ENCODE assay signal across 9 cellular contexts in genomic region chr2:25375989-25376545, GRCh38. TPM values are rescaled to one million over a fixed set of nuclear protein-coding genes. Genes with fewer than 3 reads are reported as not detected.
DNase-seq lines count a peak whose midpoint lies in the region; ATAC-seq lines count a peak whose summit lies in the region.
"Had no signal": no experiment of that assay in that cellular context is flagged by ENCODE, and none has a peak within 500 bp of the region (broad histone marks: within the 10 kb centered on the region; RNA-seq: fewer than 3 reads in every experiment).

No MANE protein-coding gene starts in this region.

- H3K27me3 ChIP-seq in CD4-positive, alpha-beta memory T cell (ENCODE audit: insufficient read depth, low read length), result no peaks in the 10 kb centered on the region
- H3K27me3 ChIP-seq in neuronal stem cell (ENCODE audit: control insufficient read depth in 3 of 3, insufficient read depth in 3 of 3, low read depth in 1 of 3, low read length in 3 of 3), result peaks cover 0 to 2% (median 0%) of the 10 kb centered on the region in 3 experiments

- no peak overlapping the region for H4K91ac ChIP-seq in neuronal stem cell (ENCODE audit: low read depth, low read length, poor library complexity)

- H3K23ac ChIP-seq in neuronal stem cell (ENCODE audit: low read depth, low read length, poor library complexity), result no peak overlapping the region

- CTCF ChIA-PET in CD4-positive, alpha-beta memory T cell (lab: Charles Lee; ENCODE audit: partially characterized antibody), result interaction anchor here (0.6 to 8.7 kb wide), 27 partner anchors 10 to 213 kb away, joined by 3 to 161 read pairs (median 4); partner anchors contain the start of gene DNMT3A

- POLR2A ChIA-PET in CD4-positive, alpha-beta memory T cell (lab: Charles Lee; ENCODE audit: partially characterized antibody), result interaction anchor here (1.1 to 4.4 kb wide), 7 partner anchors 10 to 63 kb away, joined by 3 to 54 read pairs (median 4); partner anchors contain the start of gene DNMT3A

- no peak overlapping the region for H2BK5ac ChIP-seq in neuronal stem cell (ENCODE audit: low read length)

- H3K4me1 Mint-ChIP-seq in CD4-positive, alpha-beta memory T cell, result peaks cover 19 to 36% (median 22%) of the 10 kb centered on the region in 4 donors
- H3K4me1 Mint-ChIP-seq in IgD-negative memory B cell, result peaks cover 16 to 27% (median 20%) of the 10 kb centered on the region in 3 donors

- H3K18ac ChIP-seq in neuronal stem cell (ENCODE audit: low read length), result peak overlapping the region; percentile 50

- no peak overlapping the region for H3K4ac ChIP-seq in neuronal stem cell (ENCODE audit: low read length)

- peak overlapping the region; percentile 47 for H2BK12ac ChIP-seq in neuronal stem cell (ENCODE audit: low read length)

- H2BK15ac ChIP-seq in neuronal stem cell (ENCODE audit: low read length), result peak overlapping the region; percentile 90

- no peak overlapping the region for H2BK120ac ChIP-seq in neuronal stem cell (ENCODE audit: low read depth, low read length)

- H3K27me3 Mint-ChIP-seq in CD4-positive, alpha-beta memory T cell, result no peaks in the 10 kb centered on the region
- no peaks in the 10 kb centered on the region for H3K27me3 Mint-ChIP-seq in IgD-negative memory B cell

- no peak overlapping the region for H4K8ac ChIP-seq in neuronal stem cell (ENCODE audit: low read depth, low read length)

- H3K4me3 Mint-ChIP-seq in CD4-positive, alpha-beta memory T cell, result peak overlapping the region in 5 of 8 donors; percentile 43 to 73 (median 54)
- H3K4me3 Mint-ChIP-seq in IgD-negative memory B cell, result peak overlapping the region in 1 of 4 donors; percentile 82

- no peak overlapping the region for H3K4me2 ChIP-seq in neuronal stem cell (ENCODE audit: insufficient read depth, low read length, poor library complexity, severe bottlenecking)

- H3K9me3 ChIP-seq in CD4-positive, alpha-beta memory T cell (ENCODE audit: control insufficient read depth in 1 of 2, low read length in 2 of 2), result no peaks in the 10 kb centered on the region
- peaks cover 0 to 16% of the 10 kb centered on the region in 2 donors for H3K9me3 ChIP-seq in neuronal stem cell (replicated peaks in 1 of 2; ENCODE audit: control insufficient read depth in 2 of 2, insufficient read depth in 1 of 2, low read depth in 1 of 2, low read length in 2 of 2)

- H3K4me1 ChIP-seq in CD4-positive, alpha-beta memory T cell (ENCODE audit: insufficient read depth, low read length), result peaks cover 38% of the 10 kb centered on the region
- peaks cover 25 to 36% of the 10 kb centered on the region in 2 donors for H3K4me1 ChIP-seq in neuronal stem cell (ENCODE audit: control insufficient read depth in 2 of 2, insufficient read depth in 1 of 2, low read depth in 1 of 2, low read length in 2 of 2)

- peaks cover 0 to 6% of the 10 kb centered on the region in 2 donors for H3K36me3 Mint-ChIP-seq in CD4-positive, alpha-beta memory T cell
- H3K36me3 Mint-ChIP-seq in IgD-negative memory B cell, result peaks cover 2% of the 10 kb centered on the region

- intact Hi-C loops in CD4-positive, alpha-beta memory T cell (cut with micrococcal nuclease), result loop anchor here (1.0 to 5.0 kb wide), 5 partner anchors 14 to 124 kb away; no protein-coding TSS in a partner anchor

- no peak for DNase-seq in CD4-positive, alpha-beta memory T cell
- DNase-seq in neuronal stem cell (ENCODE audit: low spot score), result no peak
- no peak for DNase-seq in NCI-H226
- DNase-seq in OCI-M2 (lab: John Stamatoyannopoulos, UW; ENCODE audit: unreplicated experiment), result no peak

- no peak overlapping the region for H3K4me3 ChIP-seq in CD4-positive, alpha-beta memory T cell (ENCODE audit: low read length in 2 of 2)
- H3K4me3 ChIP-seq in neuronal stem cell (ENCODE audit: low read length in 2 of 2), result no peak overlapping the region

- no peaks in the 10 kb centered on the region for H3K79me1 ChIP-seq in neuronal stem cell (ENCODE audit: low read depth, low read length)

- no peak overlapping the region for H3K27ac ChIP-seq in CD4-positive, alpha-beta memory T cell (ENCODE audit: low read depth, low read length)
- H3K27ac ChIP-seq in cingulate gyrus (ENCODE audit: low read depth, low read length), result peak overlapping the region; percentile 33
- H3K27ac ChIP-seq in neuronal stem cell (replicated peaks; ENCODE audit: low read length), result no peak overlapping the region

- H3K27ac Mint-ChIP-seq in CD4-positive, alpha-beta memory T cell, result peak overlapping the region in 3 of 7 donors; percentile 53 to 92 (median 81)
- H3K27ac Mint-ChIP-seq in IgD-negative memory B cell, result peak overlapping the region; percentile 60 to 92 (median 87)
- H3K27ac Mint-ChIP-seq: progenitor cell of endocrine pancreas had no signal

- no peak overlapping the region for H3K14ac ChIP-seq in neuronal stem cell (ENCODE audit: low read length)

- peak overlapping the region; percentile 92 for H2AFZ ChIP-seq in neuronal stem cell (ENCODE audit: low read length)

- peak overlapping the region; percentile 44 for H2AK5ac ChIP-seq in neuronal stem cell (ENCODE audit: low read depth, low read length)

- ATAC-seq in esophagus mucosa (no peak), HG02763 (IDR thresholded peaks at IDR 0.05; ENCODE audit: unreplicated experiment) (no peak)

- peaks cover 0 to 2% (median 0%) of the 10 kb centered on the region in 8 donors for H3K9me3 Mint-ChIP-seq in CD4-positive, alpha-beta memory T cell
- H3K9me3 Mint-ChIP-seq in IgD-negative memory B cell, result no peaks in the 10 kb centered on the region

- H3K9ac ChIP-seq in neuronal stem cell (ENCODE audit: low read depth, low read length, poor library complexity), result no peak overlapping the region

- H3K36me3 ChIP-seq in CD4-positive, alpha-beta memory T cell (ENCODE audit: insufficient read depth, low read length), result no peaks in the 10 kb centered on the region
- peaks cover 0 to 3% of the 10 kb centered on the region in 2 donors for H3K36me3 ChIP-seq in neuronal stem cell (replicated peaks in 1 of 2; ENCODE audit: control insufficient read depth in 2 of 2, insufficient read depth in 2 of 2, low read length in 2 of 2)

- WGBS in neuronal stem cell (ENCODE audit: extremely low coverage in 2 of 2, insufficient read length in 2 of 2, insufficient replicate concordance in 1 of 2), 2 donors, result no CpG with 5 or more reads among the region's 16 CpGs

RNA-seq across cellular contexts. Expression of gene DNMT3A, which starts 34.3 kb away (rescaled TPM):
- 10 to 100 TPM; 62.2 to 71.6 TPM for total RNA-seq in CD4-positive, alpha-beta memory T cell
- 10 to 100 TPM in 1 of 2 donors, 1 to 10 TPM in 1; 7.5 to 14.6 TPM for polyA plus RNA-seq in CD4-positive, alpha-beta memory T cell
- polyA plus RNA-seq in IgD-negative memory B cell, result 4.9 TPM
- 47.2 TPM for polyA plus RNA-seq in neuronal stem cell (2013, experiment 1 of 2)
- 47.4 TPM for polyA plus RNA-seq in neuronal stem cell (2013, experiment 2 of 2)
- total RNA-seq in esophagus mucosa, result 9.5 TPM
